Comparison of ENCODE assay signal across 28 cellular contexts in the genomic region with DNA sequence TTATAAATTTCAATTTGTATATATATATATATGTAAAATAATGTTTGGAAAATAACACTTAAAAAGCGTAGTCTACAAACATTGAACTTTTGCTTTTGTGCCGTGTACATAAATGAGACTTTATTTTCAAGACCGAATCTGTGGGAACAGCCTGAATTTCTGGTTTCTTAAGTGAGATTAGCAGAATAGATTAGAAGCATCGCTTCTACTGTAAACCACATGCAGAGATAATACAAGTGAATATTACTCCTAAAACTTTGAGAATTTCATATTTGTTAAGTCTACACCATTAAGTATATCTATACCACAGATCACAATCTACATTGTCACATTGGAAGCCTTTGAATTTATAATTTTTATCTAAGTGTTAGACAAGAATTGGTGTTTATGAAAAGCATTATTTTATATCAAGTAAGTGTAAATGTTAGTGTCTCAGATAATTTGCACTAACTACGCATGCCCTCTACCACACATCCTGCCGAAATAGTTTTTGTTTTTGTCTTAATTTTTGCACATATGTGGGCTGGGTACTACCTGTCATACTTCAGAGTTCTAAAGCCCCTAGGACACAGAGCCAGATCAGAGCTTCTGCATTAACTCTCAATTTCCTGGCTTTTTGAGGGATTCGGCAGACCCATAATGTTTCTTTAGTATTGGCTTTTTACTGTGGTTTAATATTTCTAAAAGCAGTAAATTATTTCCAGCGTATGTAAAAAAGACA. TPM values are rescaled to one million over a fixed set of nuclear protein-coding genes. Genes with fewer than 3 reads are reported as not detected.
"Had no signal": no experiment of that assay in that cellular context is flagged by ENCODE, and none has a peak within 500 bp of the region (broad histone marks: within the 10 kb centered on the region; RNA-seq: fewer than 3 reads in every experiment).

No MANE protein-coding gene starts in this region.

- DNase-seq: activated CD4-positive, alpha-beta T cell treated with anti-CD3 and anti-CD28 coated beads for 1 hour; activated gamma-delta T cell treated with Interleukin-2 at 50 U/mL for 16 hours; activated T-cell treated with anti-CD3 and anti-CD28 coated beads, Interleukin-2, amount 50 U/mL, for 1 hour; effector memory CD4-positive, alpha-beta T cell; head of caudate nucleus; hypothalamus; left colon; mesendoderm; naive B cell; nucleus accumbens; posterior cingulate gyrus; spleen; stimulated activated CD4-positive, alpha-beta T cell treated with anti-CD3 and anti-CD28 coated beads, Interleukin-4, amount 100 ng/mL, for 24 hours; stimulated activated naive CD4-positive, alpha-beta T cell treated with Interleukin-2 at 50 U/mL for 16 hours; T-helper 9 cell; upper lobe of right lung had no signal

- H3K9me3 ChIP-seq: breast epithelium, esophagus muscularis mucosa, gastroesophageal sphincter, spleen, upper lobe of right lung had no signal

- H3K4me3 ChIP-seq: breast epithelium, esophagus muscularis mucosa, gastroesophageal sphincter, spleen, upper lobe of right lung had no signal

- H3K27ac ChIP-seq: breast epithelium, esophagus muscularis mucosa, gastroesophageal sphincter, spleen, upper lobe of right lung had no signal

- H3K36me3 ChIP-seq: breast epithelium, esophagus muscularis mucosa, gastroesophageal sphincter, spleen, upper lobe of right lung had no signal

- H3K27me3 ChIP-seq: esophagus muscularis mucosa had no signal

- H3K4me1 ChIP-seq: breast epithelium, esophagus muscularis mucosa, gastroesophageal sphincter, spleen, upper lobe of right lung had no signal

- ATAC-seq: gastroesophageal sphincter, left colon, sciatic nerve, upper lobe of right lung had no signal

RNA-seq across cellular contexts. Expression of a gene that starts 20.1 kb away (rescaled TPM):
- total RNA-seq: dermis microvascular lymphatic vessel endothelial cell, renal cortical epithelial cell, spleen, upper lobe of right lung had no signal
- polyA plus RNA-seq: neural cell had no signal

RNA-seq across cellular contexts. Expression of a gene that starts 47.9 kb away (rescaled TPM):
- total RNA-seq: breast epithelium; dermis microvascular lymphatic vessel endothelial cell; esophagus muscularis mucosa; gastroesophageal sphincter; left colon; lower leg skin; mucosa of gallbladder; renal cortical epithelial cell; sciatic nerve; spleen; T-helper 1 cell treated with Interleukin-12 subunit alpha and Interleukin-12 subunit beta and Interleukin-4 antibody, amounts not matched to agents 30 ng/mL and 1 ng/mL, for 36 hours; upper lobe of right lung had no signal
- polyA plus RNA-seq: keratinocyte, neural cell, spleen, thymus had no signal
